1 cellular context compared by ENCODE assay signal in the genomic region with DNA sequence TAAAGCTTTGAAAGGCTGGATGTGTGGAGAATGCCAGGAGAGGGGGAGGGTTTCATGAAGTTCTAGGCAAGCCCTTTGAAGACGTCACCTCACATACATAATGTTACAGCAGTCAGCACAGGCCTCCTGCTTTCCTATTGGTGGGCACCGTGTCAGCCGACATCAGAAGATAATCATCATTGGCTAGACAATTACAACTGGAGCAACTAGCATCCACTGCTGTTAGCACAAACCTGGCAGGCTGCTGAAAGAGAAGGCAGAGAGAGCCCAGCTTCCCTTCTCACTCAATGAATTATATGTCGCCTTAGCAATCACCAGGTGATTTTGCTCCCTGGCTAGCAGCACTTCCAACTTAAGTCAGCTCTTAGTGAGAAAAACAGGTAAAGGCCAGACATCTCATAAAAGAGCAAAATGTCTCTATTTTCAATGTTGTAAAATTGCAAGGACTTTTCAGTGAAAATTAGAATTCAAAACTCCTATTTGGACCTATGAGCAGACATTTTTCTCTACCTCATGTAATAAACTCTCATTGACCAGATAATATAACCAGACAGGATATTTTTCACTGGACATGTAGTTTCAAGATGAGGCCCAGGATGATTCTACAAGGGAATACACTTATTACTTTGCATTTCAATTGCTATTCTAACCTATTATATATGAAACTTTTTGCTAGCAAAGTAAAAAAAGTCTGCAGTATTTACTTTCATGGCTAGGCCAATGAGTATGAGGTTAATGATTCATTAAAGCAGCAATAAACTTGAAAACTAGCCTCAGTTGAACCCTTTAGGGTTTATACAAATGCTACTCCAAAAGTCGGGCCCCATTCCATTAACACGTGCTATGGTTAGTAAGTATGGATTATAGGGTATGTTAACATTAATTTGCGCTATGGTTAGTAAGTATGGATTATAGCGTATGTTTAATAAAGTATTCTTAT.
TF ChIP-seq lines count a peak whose summit lies in the region.

No MANE protein-coding gene starts in this region.

TF ChIP-seq in HepG2, 621 proteins besides CTCF, POLR2A, EP300 and RAD21 (continued from another document):
- TF ChIP-seq, protein P1, sequence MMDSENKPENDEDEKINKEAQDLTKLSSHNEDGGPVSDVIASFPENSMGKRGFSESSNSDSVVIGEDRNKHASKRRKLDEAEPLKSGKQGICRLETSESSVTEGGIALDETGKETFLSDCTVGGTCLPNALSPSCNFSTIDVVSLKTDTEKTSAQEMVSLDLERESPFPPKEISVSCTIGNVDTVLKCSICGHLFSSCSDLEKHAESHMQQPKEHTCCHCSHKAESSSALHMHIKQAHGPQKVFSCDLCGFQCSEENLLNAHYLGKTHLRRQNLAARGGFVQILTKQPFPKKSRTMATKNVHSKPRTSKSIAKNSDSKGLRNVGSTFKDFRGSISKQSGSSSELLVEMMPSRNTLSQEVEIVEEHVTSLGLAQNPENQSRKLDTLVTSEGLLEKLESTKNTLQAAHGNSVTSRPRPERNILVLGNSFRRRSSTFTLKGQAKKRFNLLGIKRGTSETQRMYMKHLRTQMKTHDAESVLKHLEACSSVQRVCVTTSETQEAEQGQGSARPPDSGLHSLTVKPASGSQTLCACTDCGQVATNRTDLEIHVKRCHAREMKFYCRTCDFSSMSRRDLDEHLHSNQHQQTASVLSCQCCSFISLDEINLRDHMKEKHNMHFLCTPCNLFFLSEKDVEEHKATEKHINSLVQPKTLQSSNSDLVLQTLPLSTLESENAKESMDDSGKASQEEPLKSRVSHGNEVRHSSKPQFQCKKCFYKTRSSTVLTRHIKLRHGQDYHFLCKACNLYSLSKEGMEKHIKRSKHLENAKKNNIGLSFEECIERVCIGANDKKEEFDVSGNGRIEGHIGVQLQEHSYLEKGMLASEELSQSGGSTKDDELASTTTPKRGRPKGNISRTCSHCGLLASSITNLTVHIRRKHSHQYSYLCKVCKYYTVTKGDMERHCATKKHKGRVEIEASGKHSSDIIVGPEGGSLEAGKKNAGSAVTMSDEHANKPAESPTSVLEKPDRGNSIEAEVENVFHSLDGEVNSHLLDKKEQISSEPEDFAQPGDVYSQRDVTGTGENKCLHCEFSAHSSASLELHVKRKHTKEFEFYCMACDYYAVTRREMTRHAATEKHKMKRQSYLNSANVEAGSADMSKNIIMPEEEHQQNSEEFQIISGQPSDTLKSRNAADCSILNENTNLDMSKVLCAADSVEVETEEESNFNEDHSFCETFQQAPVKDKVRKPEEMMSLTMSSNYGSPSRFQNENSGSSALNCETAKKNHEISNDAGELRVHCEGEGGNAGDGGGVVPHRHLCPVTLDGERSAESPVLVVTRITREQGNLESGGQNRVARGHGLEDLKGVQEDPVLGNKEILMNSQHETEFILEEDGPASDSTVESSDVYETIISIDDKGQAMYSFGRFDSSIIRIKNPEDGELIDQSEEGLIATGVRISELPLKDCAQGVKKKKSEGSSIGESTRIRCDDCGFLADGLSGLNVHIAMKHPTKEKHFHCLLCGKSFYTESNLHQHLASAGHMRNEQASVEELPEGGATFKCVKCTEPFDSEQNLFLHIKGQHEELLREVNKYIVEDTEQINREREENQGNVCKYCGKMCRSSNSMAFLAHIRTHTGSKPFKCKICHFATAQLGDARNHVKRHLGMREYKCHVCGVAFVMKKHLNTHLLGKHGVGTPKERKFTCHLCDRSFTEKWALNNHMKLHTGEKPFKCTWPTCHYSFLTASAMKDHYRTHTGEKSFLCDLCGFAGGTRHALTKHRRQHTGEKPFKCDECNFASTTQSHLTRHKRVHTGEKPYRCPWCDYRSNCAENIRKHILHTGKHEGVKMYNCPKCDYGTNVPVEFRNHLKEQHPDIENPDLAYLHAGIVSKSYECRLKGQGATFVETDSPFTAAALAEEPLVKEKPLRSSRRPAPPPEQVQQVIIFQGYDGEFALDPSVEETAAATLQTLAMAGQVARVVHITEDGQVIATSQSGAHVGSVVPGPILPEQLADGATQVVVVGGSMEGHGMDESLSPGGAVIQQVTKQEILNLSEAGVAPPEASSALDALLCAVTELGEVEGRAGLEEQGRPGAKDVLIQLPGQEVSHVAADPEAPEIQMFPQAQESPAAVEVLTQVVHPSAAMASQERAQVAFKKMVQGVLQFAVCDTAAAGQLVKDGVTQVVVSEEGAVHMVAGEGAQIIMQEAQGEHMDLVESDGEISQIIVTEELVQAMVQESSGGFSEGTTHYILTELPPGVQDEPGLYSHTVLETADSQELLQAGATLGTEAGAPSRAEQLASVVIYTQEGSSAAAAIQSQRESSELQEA (CRISPR knock-in tag; IDR thresholded peaks at IDR 0.05; ENCODE audit: not compliant biosample characterization), result no peak
- TF ChIP-seq SALL1 (CRISPR knock-in tag; IDR thresholded peaks at IDR 0.05) (peak; percentile 25; the same call in 1 of the 2 replicates), MAX (IDR thresholded peaks at IDR 0.05) (no peak)
